ENCODE assay signal across 32 cellular contexts in genomic region chr4:42331040-42331439, GRCh38.
"Had no signal": no experiment of that assay in that cellular context is flagged by ENCODE, and none has a peak within 500 bp of the region (broad histone marks: within the 10 kb centered on the region; RNA-seq: fewer than 3 reads in every experiment).

No MANE protein-coding gene starts in this region.

- H3K27me3 Mint-ChIP-seq: activated B cell treated with CpG ODN at 0.5 μM for 24 hours had no signal

- DNase-seq: activated B cell treated with CpG ODN at 0.5 μM for 24 hours; activated CD4-positive, alpha-beta T cell treated with anti-CD3 and anti-CD28 coated beads for 48 hours; activated CD4-positive, alpha-beta T cell treated with anti-CD3 and anti-CD28 coated beads, Interleukin-2, amount 50 U/mL, for 1 hour; activated CD4-positive, alpha-beta T cell treated with anti-CD3 and anti-CD28 coated beads, Interleukin-2, amount 50 U/mL, for 48 hours; activated CD8-positive, alpha-beta memory T cell treated with anti-CD3 and anti-CD28 coated beads for 24 hours; activated CD8-positive, alpha-beta T cell treated with anti-CD3 and anti-CD28 coated beads for 36 hours; activated effector memory CD4-positive, alpha-beta T cell treated with Interleukin-2 at 50 U/mL for 16 hours; activated gamma-delta T cell treated with Interleukin-2 at 50 U/mL for 16 hours; activated naive CD4-positive, alpha-beta T cell treated with anti-CD3 and anti-CD28 coated beads, Interleukin-2, amount 50 U/mL, for 16 hours; activated naive CD4-positive, alpha-beta T cell treated with Interleukin-2 at 50 U/mL for 16 hours; activated T-cell treated with anti-CD3 and anti-CD28 coated beads, Interleukin-2, amount 50 U/mL, for 4 hours; amniotic stem cell; aorta; body of pancreas; caudate nucleus; cortex of kidney; dermis blood vessel endothelial cell; effector CD4-positive, alpha-beta T cell; effector memory CD8-positive, alpha-beta T cell; erythroblast; foreskin keratinocyte; gastrocnemius medialis; T-helper 1 cell; T-helper 17 cell; T1000; WERI-Rb-1 had no signal

- H3K4me1 Mint-ChIP-seq: activated T-helper 17 cell treated with anti-CD3 and anti-CD28 coated beads, Interleukin-2, amount 50 U/mL, for 72 hours; T-helper 17 cell had no signal

- H3K27ac Mint-ChIP-seq: activated B cell treated with CpG ODN at 0.5 μM for 24 hours; activated CD8-positive, alpha-beta T cell treated with anti-CD3 and anti-CD28 coated beads for 36 hours; activated naive CD8-positive, alpha-beta T cell; activated T-helper 17 cell treated with anti-CD3 and anti-CD28 coated beads, Interleukin-2, amount 50 U/mL, for 72 hours; effector memory CD8-positive, alpha-beta T cell; T-helper 17 cell; T-helper 2 cell treated with Interferon-gamma antibody and Interleukin-4, amounts not matched to agents 5 μg/mL and 100 μg/mL, for 36 hours had no signal

- H3K36me3 Mint-ChIP-seq: activated naive CD8-positive, alpha-beta T cell had no signal

- H3K4me3 ChIP-seq: body of pancreas, esophagus muscularis mucosa, gastrocnemius medialis had no signal

- ATAC-seq: activated CD4-positive, CD25-positive, alpha-beta regulatory T cell treated with anti-CD3 and anti-CD28 coated beads, Interleukin-2, amount 50 U/mL, for 24 hours; activated CD8-positive, alpha-beta T cell treated with anti-CD3 and anti-CD28 coated beads for 36 hours; activated T-cell treated with anti-CD3 and anti-CD28 coated beads, Interleukin-2, amount 50 U/mL, for 4 hours; activated T-helper 17 cell treated with anti-CD3 and anti-CD28 coated beads, Interleukin-2, amount 50 U/mL, for 72 hours; body of pancreas; effector memory CD8-positive, alpha-beta T cell; foreskin keratinocyte; T-helper 17 cell had no signal

- H3K9me3 ChIP-seq: body of pancreas, esophagus muscularis mucosa, gastrocnemius medialis had no signal

- H3K9me3 Mint-ChIP-seq: activated CD8-positive, alpha-beta T cell treated with anti-CD3 and anti-CD28 coated beads for 36 hours; activated T-cell treated with anti-CD3 and anti-CD28 coated beads, Interleukin-2, amount 50 U/mL, for 4 hours; activated T-helper 17 cell treated with anti-CD3 and anti-CD28 coated beads, Interleukin-2, amount 50 U/mL, for 72 hours; effector memory CD8-positive, alpha-beta T cell; T-helper 2 cell treated with Interferon-gamma antibody and Interleukin-4, amounts not matched to agents 5 μg/mL and 100 μg/mL, for 36 hours had no signal

- H3K27ac ChIP-seq: body of pancreas, foreskin keratinocyte, WERI-Rb-1 had no signal

- H3K4me1 ChIP-seq: body of pancreas, foreskin keratinocyte, gastrocnemius medialis had no signal

- FAIRE-seq: colon had no signal

- H3K4me3 Mint-ChIP-seq: activated B cell treated with CpG ODN at 0.5 μM for 24 hours; activated CD8-positive, alpha-beta T cell treated with anti-CD3 and anti-CD28 coated beads for 36 hours; activated naive CD8-positive, alpha-beta T cell; activated T-cell treated with anti-CD3 and anti-CD28 coated beads, Interleukin-2, amount 50 U/mL, for 4 hours; activated T-helper 17 cell treated with anti-CD3 and anti-CD28 coated beads, Interleukin-2, amount 50 U/mL, for 72 hours; effector memory CD8-positive, alpha-beta T cell; T-helper 17 cell; T-helper 2 cell treated with Interferon-gamma antibody and Interleukin-4, amounts not matched to agents 5 μg/mL and 100 μg/mL, for 36 hours had no signal

- H3K27me3 ChIP-seq: body of pancreas, esophagus muscularis mucosa, foreskin keratinocyte, gastrocnemius medialis had no signal

- H3K36me3 ChIP-seq: esophagus muscularis mucosa, gastrocnemius medialis, WERI-Rb-1 had no signal
